Comparison of ENCODE assay signal across 1 cellular context in genomic region chr17:36183811-36184765, GRCh38.
TF ChIP-seq lines count a peak whose summit lies in the region.

No MANE protein-coding gene starts in this region.

TF ChIP-seq in H1, 55 proteins besides CTCF, POLR2A, EP300 and RAD21:
- peak; percentile 71; the same call in 1 of the 2 replicates for TF ChIP-seq KDM1A (IDR thresholded peaks at IDR 0.05; ENCODE audit: borderline replicate concordance, low read length)
- TF ChIP-seq SP1 (IDR thresholded peaks at IDR 0.05; ENCODE audit: low read depth, low read length), result no peak
- no peak for TF ChIP-seq FOSL1 (IDR thresholded peaks at IDR 0.05; ENCODE audit: insufficient read depth, low read depth, low read length)
TF ChIP-seq in H1: peak in this region for 1.
